In the genomic region with DNA sequence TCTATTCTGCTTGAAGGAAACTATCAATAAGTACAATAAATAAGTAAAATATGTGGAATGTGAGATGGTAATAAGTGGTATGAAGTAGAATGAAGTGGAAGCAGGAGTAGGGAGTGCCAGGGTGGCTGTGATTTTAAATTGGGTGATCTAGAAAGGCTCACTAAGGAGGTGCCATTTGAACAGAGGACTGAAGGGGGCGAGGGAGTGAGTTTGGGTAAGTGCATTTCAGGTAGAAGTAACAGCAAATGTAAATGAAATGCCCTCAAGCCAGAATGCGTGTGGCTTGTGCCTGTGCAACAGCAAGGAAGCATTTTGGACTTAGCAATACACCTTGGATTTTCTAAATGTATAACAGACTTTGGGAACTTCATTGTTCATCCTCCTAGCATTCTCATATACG, we compare ENCODE assay signal across 25 cellular contexts.
DNase-seq lines count a peak whose midpoint lies in the region; ATAC-seq, FAIRE-seq and TF ChIP-seq lines count a peak whose summit lies in the region.
"Had no signal": no experiment of that assay in that cellular context is flagged by ENCODE, and none has a peak within 500 bp of the region (broad histone marks: within the 10 kb centered on the region; RNA-seq: fewer than 3 reads in every experiment).

No MANE protein-coding gene starts in this region.

- no peak overlapping the region for H3K4ac ChIP-seq in H1 (replicated peaks; ENCODE audit: insufficient read length, low read depth, low read length)

- H3K9me3 Mint-ChIP-seq in neural progenitor cell = no peaks in the 10 kb centered on the region
- H3K9me3 Mint-ChIP-seq in activated CD8-positive, alpha-beta memory T cell treated with anti-CD3 and anti-CD28 coated beads, Interleukin-2, amount 10 ng/mL, durations not matched to agents 7 days and 5 days (ENCODE audit: low read depth) = peaks cover 9% of the 10 kb centered on the region
- H3K9me3 Mint-ChIP-seq: T-helper 2 cell treated with Interferon-gamma antibody and Interleukin-4, amounts not matched to agents 5 μg/mL and 100 μg/mL, for 36 hours had no signal

- H4K5ac ChIP-seq in H1 (ENCODE audit: insufficient read length, low read depth, low read length) = no peak overlapping the region

- no peak overlapping the region for H2BK120ac ChIP-seq in H1 (replicated peaks; ENCODE audit: low read depth, low read length)

- intact Hi-C loops in HepG2 (cut with micrococcal nuclease; ENCODE audit: unreplicated experiment) = no loop called here

- no peak overlapping the region for H2BK5ac ChIP-seq in H1 (ENCODE audit: low read depth, low read length)

- CTCF ChIA-PET in H1 (lab: Charles Lee; ENCODE audit: partially characterized antibody) (no interaction called here), HepG2 (lab: Yijun Ruan, JAX; ENCODE audit: low intra/inter-chr PET ratio, low total read pairs) (no interaction called here)
- CTCF ChIA-PET in activated CD8-positive, alpha-beta memory T cell treated with anti-CD3 and anti-CD28 coated beads, Interleukin-2, amount 10 ng/mL, durations not matched to agents 7 days and 5 days (lab: Charles Lee) = no interaction called here

- H3K27me3 ChIP-seq in Karpas-422 (ENCODE audit: low read length) = no peaks in the 10 kb centered on the region
- H3K27me3 ChIP-seq in H1 (replicated peaks in 1 of 4; ENCODE audit: control insufficient read depth in 3 of 4, extremely low read depth in 1 of 4, insufficient read depth in 3 of 4, low read length in 3 of 4) = no peaks in the 10 kb centered on the region
- H3K27me3 ChIP-seq in neural progenitor cell = no peaks in the 10 kb centered on the region
- H3K27me3 ChIP-seq in HepG2 (ENCODE audit: control insufficient read depth in 1 of 2, insufficient read depth in 2 of 2, low read length in 2 of 2) = no peaks in the 10 kb centered on the region
- H3K27me3 ChIP-seq: BLaER1, stomach, upper lobe of right lung had no signal

- no peaks in the 10 kb centered on the region for H3K9me2 ChIP-seq in Karpas-422 (replicated peaks; ENCODE audit: insufficient read depth, low read length)

- TF ChIP-seq CTCF in H1 (IDR thresholded peaks at IDR 0.05; ENCODE audit: control extremely low read depth in 1 of 3, insufficient read depth in 1 of 3, low read depth in 1 of 3, low read length in 3 of 3) = peak in 2 of 3 experiments; percentile 12 to 50; a peak in 2 of 4 replicates
- peak; percentile 37 for TF ChIP-seq CTCF in neural progenitor cell (IDR thresholded peaks at IDR 0.05)
- TF ChIP-seq CTCF in HepG2 (CRISPR knock-in tag; IDR thresholded peaks at IDR 0.05) = no peak

- no peaks in the 10 kb centered on the region for H3K36me3 Mint-ChIP-seq in neural progenitor cell
- no peaks in the 10 kb centered on the region for H3K36me3 Mint-ChIP-seq in activated CD8-positive, alpha-beta memory T cell treated with anti-CD3 and anti-CD28 coated beads, Interleukin-2, amount 10 ng/mL, durations not matched to agents 7 days and 5 days
- H3K36me3 Mint-ChIP-seq: activated naive CD8-positive, alpha-beta T cell had no signal

- peak; percentile 15 to 37; a peak in 2 of 4 replicates for TF ChIP-seq RAD21 in H1 (IDR thresholded peaks at IDR 0.05 in 1 of 2, conservative IDR thresholded peaks at IDR 0.05 in 1 of 2; ENCODE audit: low read depth in 2 of 2, low read length in 2 of 2)
- no peak for TF ChIP-seq RAD21 in HepG2 (CRISPR knock-in tag; IDR thresholded peaks at IDR 0.05)

- H3K27me3 Mint-ChIP-seq in neural progenitor cell (ENCODE audit: insufficient read depth, low read depth) = no peaks in the 10 kb centered on the region
- no peaks in the 10 kb centered on the region for H3K27me3 Mint-ChIP-seq in activated CD8-positive, alpha-beta memory T cell treated with anti-CD3 and anti-CD28 coated beads, Interleukin-2, amount 10 ng/mL, durations not matched to agents 7 days and 5 days
- H3K27me3 Mint-ChIP-seq: natural killer cell treated with Interleukin-12 subunit alpha and Interleukin-12 subunit beta and Interleukin-15 and Interleukin-18, amount 100 ng/mL, for 72 hours had no signal

- H2BK12ac ChIP-seq in H1 (ENCODE audit: low read depth, low read length) = no peak overlapping the region

- H3K27ac Mint-ChIP-seq in neural progenitor cell = no peak overlapping the region
- no peak overlapping the region for H3K27ac Mint-ChIP-seq in activated CD8-positive, alpha-beta memory T cell treated with anti-CD3 and anti-CD28 coated beads, Interleukin-2, amount 10 ng/mL, durations not matched to agents 7 days and 5 days
- H3K27ac Mint-ChIP-seq: activated naive CD8-positive, alpha-beta T cell; natural killer cell treated with Interleukin-12 subunit alpha and Interleukin-12 subunit beta and Interleukin-15 and Interleukin-18, amount 100 ng/mL, for 72 hours; T-helper 2 cell treated with Interferon-gamma antibody and Interleukin-4, amounts not matched to agents 5 μg/mL and 100 μg/mL, for 36 hours had no signal

- H4K20me1 ChIP-seq in Karpas-422 (ENCODE audit: insufficient read depth, low read depth, low read length) = no peaks in the 10 kb centered on the region
- H4K20me1 ChIP-seq in H1 (replicated peaks in 1 of 2; ENCODE audit: control insufficient read depth in 1 of 2, insufficient read depth in 2 of 2, low read length in 2 of 2) = no peaks in the 10 kb centered on the region
- H4K20me1 ChIP-seq in neural progenitor cell (ENCODE audit: low read depth) = no peaks in the 10 kb centered on the region
- no peaks in the 10 kb centered on the region for H4K20me1 ChIP-seq in HepG2 (ENCODE audit: insufficient read depth, low read length)
- H4K20me1 ChIP-seq: BLaER1 had no signal

- no peak overlapping the region for H3K4me3 Mint-ChIP-seq in neural progenitor cell
- no peak overlapping the region for H3K4me3 Mint-ChIP-seq in activated CD8-positive, alpha-beta memory T cell treated with anti-CD3 and anti-CD28 coated beads, Interleukin-2, amount 10 ng/mL, durations not matched to agents 7 days and 5 days
- H3K4me3 Mint-ChIP-seq: activated naive CD8-positive, alpha-beta T cell; natural killer cell treated with Interleukin-12 subunit alpha and Interleukin-12 subunit beta and Interleukin-15 and Interleukin-18, amount 100 ng/mL, for 72 hours; T-helper 2 cell treated with Interferon-gamma antibody and Interleukin-4, amounts not matched to agents 5 μg/mL and 100 μg/mL, for 36 hours had no signal

- no peak overlapping the region for H2AK5ac ChIP-seq in H1 (ENCODE audit: low read depth, low read length)

- H3K4me1 ChIP-seq in Karpas-422 (ENCODE audit: low read length) (peaks cover 1% of the 10 kb centered on the region), H1 (replicated peaks in 1 of 4; ENCODE audit: control insufficient read depth in 3 of 4, insufficient read depth in 4 of 4, low read length in 3 of 4) (no peaks in the 10 kb centered on the region), neural progenitor cell (no peaks in the 10 kb centered on the region), HepG2 (ENCODE audit: insufficient read depth, low read length) (no peaks in the 10 kb centered on the region)
- H3K4me1 ChIP-seq: psoas muscle, stomach, upper lobe of right lung had no signal

- H4K91ac ChIP-seq in H1 (replicated peaks; ENCODE audit: insufficient read length, low read length) = no peak overlapping the region

- H3K4me1 Mint-ChIP-seq in neural progenitor cell = no peaks in the 10 kb centered on the region
- no peaks in the 10 kb centered on the region for H3K4me1 Mint-ChIP-seq in activated CD8-positive, alpha-beta memory T cell treated with anti-CD3 and anti-CD28 coated beads, Interleukin-2, amount 10 ng/mL, durations not matched to agents 7 days and 5 days

- no peaks in the 10 kb centered on the region for H3F3A ChIP-seq in neural progenitor cell (ENCODE audit: low read depth)

- FAIRE-seq in H1 (lab: Jason Lieb, UNC) (no peak), HepG2 (lab: Jason Lieb, UNC) (no peak)

- H3K36me3 ChIP-seq in Karpas-422 (ENCODE audit: insufficient read depth, low read length) (no peaks in the 10 kb centered on the region), H1 (ENCODE audit: control insufficient read depth in 2 of 4, insufficient read depth in 4 of 4, low read length in 3 of 4) (no peaks in the 10 kb centered on the region), neural progenitor cell (no peaks in the 10 kb centered on the region), HepG2 (replicated peaks in 1 of 2; ENCODE audit: control insufficient read depth in 1 of 2, insufficient read depth in 2 of 2, low read length in 2 of 2) (no peaks in the 10 kb centered on the region)
- H3K36me3 ChIP-seq: BLaER1, stomach, upper lobe of right lung had no signal

- in situ Hi-C loops in HepG2 (cut with HindIII; ENCODE audit: extremely low pct_ligation_motif_present, low pct_unique_long_range_greater_than_20kb) = no loop called here

- H4K8ac ChIP-seq in H1 (ENCODE audit: extremely low read depth, insufficient read depth, low read length) = no peak overlapping the region

- POLR2A ChIA-PET in H1 (lab: Charles Lee; ENCODE audit: partially characterized antibody) (no interaction called here), HepG2 (lab: Yijun Ruan, JAX) (no interaction called here)

- TF ChIP-seq POLR2A in H1 (IDR thresholded peaks at IDR 0.05; ENCODE audit: control extremely low read depth in 1 of 2, low read depth in 2 of 2, low read length in 2 of 2) (no peak), HepG2 (IDR thresholded peaks at IDR 0.05; ENCODE audit: insufficient read depth in 1 of 2, low read depth in 2 of 2, low read length in 2 of 2) (no peak)

- H3K18ac ChIP-seq in H1 (ENCODE audit: extremely low read depth, low read length) = no peak overlapping the region

- H3K23ac ChIP-seq in H1 (ENCODE audit: insufficient read length) = no peak overlapping the region

- H3K9ac ChIP-seq in Karpas-422 (ENCODE audit: low read length) (no peak overlapping the region), H1 (replicated peaks in 1 of 4; ENCODE audit: extremely low read depth in 1 of 4, low read depth in 3 of 4, low read length in 3 of 4) (no peak overlapping the region), neural progenitor cell (no peak overlapping the region), HepG2 (ENCODE audit: insufficient read depth, low read depth, low read length) (no peak overlapping the region)
- H3K9ac ChIP-seq: BLaER1 had no signal

- H3K14ac ChIP-seq in H1 (ENCODE audit: insufficient read length) = no peak overlapping the region

- H2BK20ac ChIP-seq in H1 (ENCODE audit: low read length) = no peak overlapping the region

- H3K79me2 ChIP-seq in Karpas-422 (ENCODE audit: low read length) (no peaks in the 10 kb centered on the region), H1 (ENCODE audit: control insufficient read depth in 1 of 2, insufficient read depth in 2 of 2, low read length in 2 of 2) (no peaks in the 10 kb centered on the region), neural progenitor cell (ENCODE audit: low read depth) (no peaks in the 10 kb centered on the region), HepG2 (ENCODE audit: insufficient read depth, low read length) (no peaks in the 10 kb centered on the region)

- no peaks in the 10 kb centered on the region; the same call in 1 of the 2 replicates for H3K23me2 ChIP-seq in H1 (ENCODE audit: low read depth, low read length)

- H2AFZ ChIP-seq in Karpas-422 (ENCODE audit: low read length) = no peak overlapping the region
- H2AFZ ChIP-seq in H1 (ENCODE audit: low read length) = no peak overlapping the region
- H2AFZ ChIP-seq in neural progenitor cell (replicated peaks) = no peak overlapping the region
- H2AFZ ChIP-seq in HepG2 (ENCODE audit: low read length) = no peak overlapping the region
- H2AFZ ChIP-seq: PC-9 had no signal

- TF ChIP-seq EP300 in H1 (IDR thresholded peaks at IDR 0.05; ENCODE audit: borderline replicate concordance in 1 of 2, low read depth in 2 of 2, low read length in 2 of 2) = no peak
- no peak for TF ChIP-seq EP300 in HepG2 (IDR thresholded peaks at IDR 0.05; ENCODE audit: low read depth in 2 of 2, low read length in 2 of 2)
- no peak for TF ChIP-seq EP300 in HepG2 (CRISPR knock-in tag; IDR thresholded peaks at IDR 0.05; ENCODE audit: borderline replicate concordance)

- no peak overlapping the region for H2BK15ac ChIP-seq in H1 (ENCODE audit: low read length)

- no peak overlapping the region for H3K27ac ChIP-seq in Karpas-422 (ENCODE audit: low read length)
- no peak overlapping the region for H3K27ac ChIP-seq in H1 (ENCODE audit: low read depth, low read length)
- no peak overlapping the region for H3K27ac ChIP-seq in neural progenitor cell
- no peak overlapping the region for H3K27ac ChIP-seq in HepG2 (ENCODE audit: extremely low read length, insufficient read depth, low read length)
- H3K27ac ChIP-seq: BLaER1, coronary artery, PC-9, psoas muscle, skin epidermis, stomach, upper lobe of right lung had no signal

- no peak overlapping the region for H3K56ac ChIP-seq in H1 (replicated peaks; ENCODE audit: insufficient read length, low read depth, low read length)

- ATAC-seq in HepG2 = no peak
- ATAC-seq in activated CD8-positive, alpha-beta memory T cell treated with anti-CD3 and anti-CD28 coated beads, Interleukin-2, amount 10 ng/mL, durations not matched to agents 7 days and 5 days = no peak
- ATAC-seq: natural killer cell treated with Interleukin-12 subunit alpha and Interleukin-12 subunit beta and Interleukin-15 and Interleukin-18, amount 100 ng/mL, for 72 hours; psoas muscle; upper lobe of right lung had no signal

- H3K4me3 ChIP-seq in Karpas-422 (ENCODE audit: low read length) = no peak overlapping the region
- H3K4me3 ChIP-seq in H1 (ENCODE audit: extremely low read depth in 1 of 4, insufficient read depth in 2 of 4, low read depth in 3 of 4, low read length in 4 of 4) = no peak overlapping the region
- no peak overlapping the region for H3K4me3 ChIP-seq in neural progenitor cell
- H3K4me3 ChIP-seq in HepG2 (replicated peaks in 1 of 3; ENCODE audit: insufficient read depth in 1 of 3, low read depth in 2 of 3, low read length in 3 of 3) = no peak overlapping the region
- H3K4me3 ChIP-seq: BLaER1, coronary artery, PC-9, psoas muscle, skin epidermis, stomach, upper lobe of right lung had no signal

- H3K4me2 ChIP-seq in Karpas-422 (ENCODE audit: low read depth, low read length, poor library complexity, severe bottlenecking) (no peak overlapping the region), H1 (ENCODE audit: insufficient read depth in 1 of 2, low read depth in 2 of 2, low read length in 2 of 2) (no peak overlapping the region), neural progenitor cell (no peak overlapping the region), HepG2 (ENCODE audit: low read depth, low read length) (no peak overlapping the region)
- H3K4me2 ChIP-seq: BLaER1, PC-9 had no signal

- no peaks in the 10 kb centered on the region for H3K79me1 ChIP-seq in H1 (ENCODE audit: low read depth, low read length)

- no TSS peak for BruUV-seq in HepG2 (replicated peaks; lab: Mats Ljungman, UMichigan)

- DNase-seq in DMS53 (lab: John Stamatoyannopoulos, UW) = peak; percentile 10
- no peak for DNase-seq in DMS53 treated with DMSO at 0.1 percent for 48 hours (lab: John Stamatoyannopoulos, UW; ENCODE audit: unreplicated experiment)
- peak; percentile 44 for DNase-seq in Karpas-422
- no peak for DNase-seq in H1 (ENCODE audit: low read depth in 1 of 2, low spot score in 2 of 2)
- peak; percentile 35 for DNase-seq in neural progenitor cell (ENCODE audit: low spot score)
- no peak for DNase-seq in HepG2 (ENCODE audit: low spot score)
- DNase-seq in SIG-M5 (lab: John Stamatoyannopoulos, UW) = no peak
- DNase-seq in activated CD8-positive, alpha-beta memory T cell treated with anti-CD3 and anti-CD28 coated beads, Interleukin-2, amount 10 ng/mL, durations not matched to agents 7 days and 5 days = no peak
- DNase-seq: 8988T; activated CD4-positive, CD25-positive, alpha-beta regulatory T cell; foreskin fibroblast; KG1; NCI-H1105; NCI-H774; PC-9; psoas muscle; stimulated activated CD4-positive, alpha-beta T cell treated with anti-CD3 and anti-CD28 coated beads, Interleukin-2, amount 100 ng/mL, for 48 hours; stomach; upper lobe of right lung had no signal

- 60% methylated on average over 3 of the region's 3 CpGs; no CpG with 5 or more reads in 1 of the 2 experiments for WGBS in H1 (ENCODE audit: extremely low coverage in 1 of 2, insufficient coverage in 1 of 2, insufficient read length in 1 of 2, insufficient replicate concordance in 2 of 2, low coverage in 1 of 2, low lambda C conversion rate in 2 of 2, missing lambda C conversion rate in 1 of 2), 2 experiments
- WGBS in HepG2 (ENCODE audit: low lambda C conversion rate) = 10% methylated on average over 2 of the region's 3 CpGs

- H3K9me3 ChIP-seq in Karpas-422 (ENCODE audit: low read length) (peaks cover 5% of the 10 kb centered on the region; the same call in 1 of the 2 replicates), H1 (ENCODE audit: insufficient read depth in 2 of 2, low read depth in 1 of 2, low read length in 1 of 2) (peaks cover 3 to 4% of the 10 kb centered on the region in 2 experiments; a peak in 3 of 4 replicates), neural progenitor cell (ENCODE audit: low read depth) (no peaks in the 10 kb centered on the region), HepG2 (ENCODE audit: low read length) (peaks cover 4% of the 10 kb centered on the region; the same call in 1 of the 2 replicates)
- H3K9me3 ChIP-seq: psoas muscle, upper lobe of right lung had no signal

Comparison
In these comparisons a context has a peak if more than half of its experiments do, and no peak if none do; other contexts are left out.
1. DNase-seq: peak in DMS53 (single experiment), Karpas-422 (single experiment) and neural progenitor cell (single experiment); none in DMS53 treated with DMSO at 0.1 percent for 48 hours (single experiment), H1 (0 of 2), HepG2 (single experiment), SIG-M5 (single experiment) and activated CD8-positive, alpha-beta memory T cell treated with anti-CD3 and anti-CD28 coated beads, Interleukin-2, amount 10 ng/mL, durations not matched to agents 7 days and 5 days (single experiment).